In genomic region chr2:216121255-216121654, GRCh38 we compare ENCODE assay signal across 1 cellular context.
TF ChIP-seq lines count a peak whose summit lies in the region.

No MANE protein-coding gene starts in this region.

TF ChIP-seq in GM23338, 12 proteins besides CTCF, POLR2A, EP300 and RAD21 (continued from another document):
- no peak for TF ChIP-seq STAT1 (IDR thresholded peaks at IDR 0.05; ENCODE audit: unreplicated experiment)
- TF ChIP-seq JUNB (IDR thresholded peaks at IDR 0.05; ENCODE audit: unreplicated experiment) = no peak
- TF ChIP-seq REST (IDR thresholded peaks at IDR 0.05; ENCODE audit: unreplicated experiment) = no peak
- TF ChIP-seq ZNF462 (CRISPR knock-in tag; IDR thresholded peaks at IDR 0.05) = no peak
- TF ChIP-seq POLR2AphosphoS5 (IDR thresholded peaks at IDR 0.05; ENCODE audit: low read depth) = no peak
- no peak for TF ChIP-seq NANOG (IDR thresholded peaks at IDR 0.05; ENCODE audit: borderline replicate concordance)
